Comparison of ENCODE assay signal across 15 cellular contexts in the genomic region with DNA sequence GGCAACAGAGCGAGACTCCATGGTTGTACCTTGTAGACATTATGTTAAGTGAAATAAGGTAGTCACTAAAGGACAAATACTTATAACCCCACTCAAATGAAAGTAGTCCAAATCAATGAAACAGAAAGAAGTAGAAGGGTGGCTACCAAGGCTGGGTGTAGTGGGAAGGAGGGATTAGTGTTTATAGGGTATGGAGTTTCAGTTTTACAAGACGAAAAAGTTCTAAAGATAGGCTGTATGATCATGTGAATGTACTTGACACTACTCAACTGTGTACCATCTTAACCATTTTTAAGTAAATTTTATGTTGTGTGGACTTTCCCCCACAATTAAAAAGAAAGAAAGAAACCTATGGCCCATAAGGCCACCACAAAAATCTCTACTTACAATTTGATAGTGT. TPM values are rescaled to one million over a fixed set of nuclear protein-coding genes. Genes with fewer than 3 reads are reported as not detected.
DNase-seq lines count a peak whose midpoint lies in the region; ATAC-seq, FAIRE-seq and TF ChIP-seq lines count a peak whose summit lies in the region.
"Had no signal": no experiment of that assay in that cellular context is flagged by ENCODE, and none has a peak within 500 bp of the region (broad histone marks: within the 10 kb centered on the region; RNA-seq: fewer than 3 reads in every experiment).

No MANE protein-coding gene starts in this region.

- FAIRE-seq in GM18507 (lab: Jason Lieb, UNC): peak; percentile 29

- no peaks in the 10 kb centered on the region for H3K4me1 ChIP-seq in SJCRH30
- H3K4me1 ChIP-seq: adrenal gland, foreskin keratinocyte had no signal

- peaks cover 24% of the 10 kb centered on the region for H3K4me1 Mint-ChIP-seq in WTC11

- ATAC-seq in GM19467 (IDR thresholded peaks at IDR 0.05; ENCODE audit: unreplicated experiment) (peak; percentile 77), HG02870 (IDR thresholded peaks at IDR 0.05; ENCODE audit: unreplicated experiment) (peak; percentile 97), HG03457 (IDR thresholded peaks at IDR 0.05; ENCODE audit: unreplicated experiment) (peak; percentile 97), esophagus mucosa (no peak), WTC11 (no peak)
- ATAC-seq: foreskin keratinocyte had no signal

- no peak overlapping the region for H3K27ac Mint-ChIP-seq in WTC11
- H3K27ac Mint-ChIP-seq: T-helper 1 cell treated with Interleukin-12 subunit alpha and Interleukin-12 subunit beta and Interleukin-4 antibody, amounts not matched to agents 30 μg/mL and 1 μg/mL, for 36 hours had no signal

- CTCF ChIA-PET in WTC11 (lab: Charles Lee): no interaction called here

- peaks cover 69% of the 10 kb centered on the region for H3K36me3 Mint-ChIP-seq in WTC11

- H3K27me3 ChIP-seq in SJCRH30: no peaks in the 10 kb centered on the region
- H3K27me3 ChIP-seq: adrenal gland, foreskin keratinocyte had no signal

- no peaks in the 10 kb centered on the region for H3K27me3 Mint-ChIP-seq in WTC11 (ENCODE audit: low read depth)

- H3K36me3 ChIP-seq in SJCRH30: peaks cover 34% of the 10 kb centered on the region

- no peaks in the 10 kb centered on the region for H3K9me3 Mint-ChIP-seq in WTC11
- H3K9me3 Mint-ChIP-seq: T-helper 1 cell treated with Interleukin-12 subunit alpha and Interleukin-12 subunit beta and Interleukin-4 antibody, amounts not matched to agents 30 μg/mL and 1 μg/mL, for 36 hours had no signal

- DNase-seq in GM18507 (ENCODE audit: extremely low spot score, insufficient read length, low read depth): no peak
- no peak for DNase-seq in OCI-M1 (lab: John Stamatoyannopoulos, UW)
- no peak for DNase-seq in SJCRH30
- no peak for DNase-seq in WTC11 (ENCODE audit: low spot score)
- DNase-seq: adrenal gland, DMS79, foreskin keratinocyte, islet precursor cell, NCI-H1417 treated with DMSO at 0.1 percent for 48 hours, trophoblast cell had no signal

- no peak overlapping the region for H3K4me3 ChIP-seq in SJCRH30
- H3K4me3 ChIP-seq: adrenal gland had no signal

- no peaks in the 10 kb centered on the region for H3K9me3 ChIP-seq in SJCRH30 (replicated peaks)
- H3K9me3 ChIP-seq: adrenal gland had no signal

- no peak overlapping the region for H3K27ac ChIP-seq in SJCRH30
- H3K27ac ChIP-seq: adrenal gland, foreskin keratinocyte had no signal

- no peak overlapping the region for H3K4me3 Mint-ChIP-seq in WTC11
- H3K4me3 Mint-ChIP-seq: T-helper 1 cell treated with Interleukin-12 subunit alpha and Interleukin-12 subunit beta and Interleukin-4 antibody, amounts not matched to agents 30 μg/mL and 1 μg/mL, for 36 hours had no signal

- no peak for TF ChIP-seq CTCF in WTC11 (IDR thresholded peaks at IDR 0.05)

- POLR2A ChIA-PET in WTC11 (lab: Charles Lee): no interaction called here

TF ChIP-seq in WTC11, 78 proteins besides CTCF, POLR2A, EP300 and RAD21:
- no peak for TF ChIP-seq HMGA2 (CRISPR knock-in tag; IDR thresholded peaks at IDR 0.05)
- TF ChIP-seq GABPB1 (CRISPR knock-in tag; IDR thresholded peaks at IDR 0.05): no peak
- no peak for TF ChIP-seq SP1 (CRISPR knock-in tag; conservative IDR thresholded peaks at IDR 0.05)
- no peak for TF ChIP-seq ZNF317 (CRISPR knock-in tag; IDR thresholded peaks at IDR 0.05; ENCODE audit: borderline replicate concordance, low read depth)
- TF ChIP-seq ESRRA (CRISPR knock-in tag; IDR thresholded peaks at IDR 0.05; ENCODE audit: borderline replicate concordance): no peak
- TF ChIP-seq GRHL2 (CRISPR knock-in tag; IDR thresholded peaks at IDR 0.05; ENCODE audit: insufficient replicate concordance, severe bottlenecking): no peak

RNA-seq across cellular contexts. Expression of gene ALDH7A1, which starts 32.2 kb away (rescaled TPM):
- total RNA-seq in esophagus mucosa (118 TPM), WTC11 (2021) (176 to 178 TPM (median 177 TPM) in 3 replicates)
- total RNA-seq in SJCRH30 (2014; rRNA removed; shearing (Covaris generic)): 60.0 and 61.1 TPM in 2 replicates

RNA-seq across cellular contexts. Expression of gene PHAX, which starts 37.9 kb away (rescaled TPM):
- total RNA-seq in esophagus mucosa (19.8 TPM), WTC11 (2021) (45.6 to 58.2 TPM (median 46.8 TPM) in 3 replicates)
- total RNA-seq in SJCRH30 (2014; rRNA removed; shearing (Covaris generic)): 57.1 and 64.6 TPM in 2 replicates

Comparison
In these comparisons a context has a peak if more than half of its experiments do, and no peak if none do; other contexts are left out.
1. ATAC-seq: peak in GM19467 (single experiment), HG02870 (single experiment) and HG03457 (single experiment); none in esophagus mucosa (single experiment) and WTC11 (single experiment).